Comparison of ENCODE assay signal across 12 cellular contexts in the genomic region with DNA sequence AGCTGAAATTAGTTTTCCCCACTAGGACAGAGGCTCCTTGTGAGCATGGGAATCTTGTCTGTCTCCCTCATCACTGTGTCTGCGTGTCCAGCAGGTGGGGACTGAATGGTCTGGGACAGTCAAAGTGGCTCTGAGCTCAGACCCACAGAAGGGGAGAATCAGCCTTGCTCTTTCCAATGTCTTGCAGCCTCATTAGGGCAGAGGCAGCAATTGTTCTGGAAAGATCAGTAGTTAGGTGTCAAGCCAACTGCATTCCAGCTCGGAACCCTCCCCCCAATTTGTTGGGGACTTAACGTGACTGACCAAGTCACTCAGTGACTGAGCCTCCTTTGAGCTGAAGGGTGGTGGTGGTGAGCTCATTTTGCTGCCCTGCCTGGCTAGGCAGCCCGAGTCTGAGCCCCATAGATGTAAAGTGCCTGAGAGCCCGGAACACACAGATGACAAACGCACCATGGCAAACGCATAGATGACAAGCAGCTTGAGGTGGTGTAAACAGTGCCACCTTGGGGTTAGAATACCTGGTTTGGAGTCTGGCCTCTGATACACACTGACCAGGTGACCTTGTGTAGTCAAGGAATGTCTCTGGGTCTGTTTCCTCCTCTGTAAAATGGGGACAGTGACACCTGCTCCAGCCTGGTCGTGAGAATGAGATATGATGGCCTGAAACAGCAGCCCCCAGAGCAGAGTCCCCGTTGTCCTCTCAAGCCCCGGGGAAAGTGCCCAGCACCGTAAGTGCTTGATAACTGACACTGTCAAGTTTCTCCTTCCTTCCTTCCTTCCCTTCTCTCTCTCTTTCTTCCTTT. TPM values are rescaled to one million over a fixed set of nuclear protein-coding genes. Genes with fewer than 3 reads are reported as not detected.
DNase-seq lines count a peak whose midpoint lies in the region; ATAC-seq and TF ChIP-seq lines count a peak whose summit lies in the region.
"Had no signal": no experiment of that assay in that cellular context is flagged by ENCODE, and none has a peak within 500 bp of the region (broad histone marks: within the 10 kb centered on the region; RNA-seq: fewer than 3 reads in every experiment).

No MANE protein-coding gene starts in this region.

- no peaks in the 10 kb centered on the region; the same call in 1 of the 2 replicates for H3K27me3 ChIP-seq in OCI-LY3 (ENCODE audit: low read depth, low read length)

- DNase-seq in activated effector memory CD4-positive, alpha-beta T cell treated with anti-CD3 and anti-CD28 coated beads, Interleukin-2, amount 50 U/mL, for 16 hours, result peak; percentile 49
- DNase-seq in activated effector memory CD4-positive, alpha-beta T cell treated with Interleukin-2 at 50 U/mL for 16 hours, result no peak
- DNase-seq in left colon (peak in 1 of 2 donors; percentile 12), ureter (ENCODE audit: low spot score) (peak; percentile 29), iPS-NIHi7 (ENCODE audit: extremely low spot score) (no peak), cerebellum (ENCODE audit: low spot score) (no peak)
- DNase-seq: AML-193, amygdala, NCI-H1694 treated with DMSO at 0.1 percent for 48 hours had no signal

- no peak overlapping the region for H3K27ac ChIP-seq in OCI-LY3 (ENCODE audit: low read length)
- H3K27ac ChIP-seq: SK-N-MC had no signal

- peak; percentile 60 for ATAC-seq in left colon
- no peak for ATAC-seq in GM19023 (IDR thresholded peaks at IDR 0.05; ENCODE audit: unreplicated experiment)

- H3K79me2 ChIP-seq in OCI-LY3 (ENCODE audit: low read length), result no peaks in the 10 kb centered on the region

- H3K36me3 ChIP-seq in OCI-LY3 (replicated peaks; ENCODE audit: low read depth, low read length), result no peaks in the 10 kb centered on the region

- no peak overlapping the region for H3K9ac ChIP-seq in OCI-LY3 (ENCODE audit: low read length)

- H2AFZ ChIP-seq in OCI-LY3 (ENCODE audit: low read depth, low read length), result no peak overlapping the region

- no peak overlapping the region for H3K4me2 ChIP-seq in OCI-LY3 (ENCODE audit: low read length)

- no peaks in the 10 kb centered on the region for H4K20me1 ChIP-seq in OCI-LY3 (ENCODE audit: insufficient read depth, low read length)

- H3K4me3 ChIP-seq in OCI-LY3 (ENCODE audit: low read length), result no peak overlapping the region
- H3K4me3 ChIP-seq: SK-N-MC had no signal

- 0 out of 2 replicates have a peak, but pooled peaks have one; percentile 4 for TF ChIP-seq CTCF in OCI-LY3 (IDR thresholded peaks at IDR 0.05; ENCODE audit: low read depth, low read length)

- intact Hi-C loops in left colon (cut with DNase I, micrococcal nuclease), result loop anchor here in 1 of 2 donors (5.0 to 10.0 kb wide), 2 partner anchors 108 to 525 kb away; no protein-coding TSS in a partner anchor

- H3K4me1 ChIP-seq in OCI-LY3 (ENCODE audit: low read length), result no peaks in the 10 kb centered on the region

- H3K9me3 ChIP-seq in OCI-LY3 (ENCODE audit: insufficient read depth, low read length), result no peaks in the 10 kb centered on the region

RNA-seq across cellular contexts. Expression of gene SORCS2, which starts 2.7 kb away (rescaled TPM):
- under 1 TPM; 0.21 to 0.92 TPM for total RNA-seq in left colon
- 2.8 TPM for total RNA-seq in ureter
- total RNA-seq in cerebellum, result 9.3 TPM

Comparison
In these comparisons a context has a peak if more than half of its experiments do, and no peak if none do; other contexts are left out.
1. DNase-seq: peak in activated effector memory CD4-positive, alpha-beta T cell treated with anti-CD3 and anti-CD28 coated beads, Interleukin-2, amount 50 U/mL, for 16 hours (single experiment) and ureter (single experiment); none in activated effector memory CD4-positive, alpha-beta T cell treated with Interleukin-2 at 50 U/mL for 16 hours (single experiment), iPS-NIHi7 (single experiment) and cerebellum (single experiment).